Comparison of ENCODE assay signal across 9 cellular contexts in genomic region chr16:24670623-24671454, GRCh38. TPM values are rescaled to one million over a fixed set of nuclear protein-coding genes. Genes with fewer than 3 reads are reported as not detected.
DNase-seq lines count a peak whose midpoint lies in the region; ATAC-seq and TF ChIP-seq lines count a peak whose summit lies in the region.
"Had no signal": no experiment of that assay in that cellular context is flagged by ENCODE, and none has a peak within 500 bp of the region (broad histone marks: within the 10 kb centered on the region; RNA-seq: fewer than 3 reads in every experiment).

No MANE protein-coding gene starts in this region.

- H3K27me3 ChIP-seq in body of pancreas = no peaks in the 10 kb centered on the region
- no peaks in the 10 kb centered on the region for H3K27me3 ChIP-seq in smooth muscle cell (ENCODE audit: low read depth)

- no peak overlapping the region for H2AFZ ChIP-seq in smooth muscle cell (ENCODE audit: low read depth)

- no peak overlapping the region for H3K4me2 ChIP-seq in smooth muscle cell

- peak; percentile 93 for DNase-seq in EH (ENCODE audit: low read depth)
- DNase-seq in NCI-H1694 (lab: John Stamatoyannopoulos, UW) = peak; percentile 83
- peak; percentile 31 to 61 (median 59) for DNase-seq in body of pancreas
- DNase-seq in iPS-NIHi7 (ENCODE audit: extremely low spot score) = peak; percentile 44
- DNase-seq in smooth muscle cell (lab: John Stamatoyannopoulos, UW; ENCODE audit: unreplicated experiment) = no peak
- DNase-seq in activated CD4-positive, alpha-beta T cell treated with anti-CD3 and anti-CD28 coated beads for 48 hours = no peak

- peak overlapping the region; percentile 66 for H3K9ac ChIP-seq in smooth muscle cell (ENCODE audit: low read depth)

- TF ChIP-seq POLR2A in body of pancreas (IDR thresholded peaks at IDR 0.05) = no peak

- H3K27ac ChIP-seq in body of pancreas = no peak overlapping the region
- H3K27ac ChIP-seq in smooth muscle cell (ENCODE audit: low read depth) = peak overlapping the region; percentile 73

- H3K4me3 ChIP-seq in body of pancreas (no peak overlapping the region), smooth muscle cell (no peak overlapping the region)
- H3K4me3 ChIP-seq: skin epidermis had no signal

- ATAC-seq in body of pancreas = peak; percentile 58
- ATAC-seq in HG03460 (IDR thresholded peaks at IDR 0.05; ENCODE audit: unreplicated experiment) = no peak
- no peak for ATAC-seq in HG03469 (IDR thresholded peaks at IDR 0.05; ENCODE audit: unreplicated experiment)

- H3K9me3 ChIP-seq in body of pancreas (no peaks in the 10 kb centered on the region), smooth muscle cell (replicated peaks; ENCODE audit: low read depth) (no peaks in the 10 kb centered on the region)

- no peaks in the 10 kb centered on the region for H4K20me1 ChIP-seq in smooth muscle cell (ENCODE audit: low read depth)

- H3F3A ChIP-seq in smooth muscle cell (ENCODE audit: low read depth) = no peaks in the 10 kb centered on the region

- no peaks in the 10 kb centered on the region for H3K36me3 ChIP-seq in body of pancreas (replicated peaks in 1 of 2; ENCODE audit: insufficient read depth in 1 of 2, low read depth in 2 of 2)
- H3K36me3 ChIP-seq in smooth muscle cell (ENCODE audit: low read depth) = no peaks in the 10 kb centered on the region

- TF ChIP-seq CTCF in body of pancreas (IDR thresholded peaks at IDR 0.05) = no peak
- TF ChIP-seq CTCF in smooth muscle cell (IDR thresholded peaks at IDR 0.05; ENCODE audit: borderline replicate concordance, insufficient read depth, poor library complexity, severe bottlenecking) = no peak

- intact Hi-C loops in body of pancreas (cut with DNase I) = no loop called here

- H3K79me2 ChIP-seq in smooth muscle cell (ENCODE audit: low read depth) = no peaks in the 10 kb centered on the region

- WGBS in body of pancreas, 2 donors = 23 to 27% methylated on average over 21 to 22 of the region's 22 CpGs
- 53% methylated on average over 22 of the region's 22 CpGs for WGBS in smooth muscle cell (ENCODE audit: low lambda C conversion rate)

- H3K4me1 ChIP-seq in body of pancreas (peaks cover 5% of the 10 kb centered on the region), smooth muscle cell (ENCODE audit: low read depth) (no peaks in the 10 kb centered on the region)

RNA-seq across cellular contexts. Expression of gene TNRC6A, which starts 58.6 kb away (rescaled TPM):
- 10 to 100 TPM; 46.1 to 82.2 TPM for total RNA-seq in body of pancreas
- 30.3 and 35.7 TPM in 2 replicates for total RNA-seq in smooth muscle cell
- 14.6 and 26.0 TPM in 2 replicates for polyA plus RNA-seq in smooth muscle cell

Comparison
In these comparisons a context has a peak if more than half of its experiments do, and no peak if none do; other contexts are left out.
1. DNase-seq: peak in EH (single experiment), NCI-H1694 (single experiment), body of pancreas (4 of 4) and iPS-NIHi7 (single experiment); none in smooth muscle cell (single experiment) and activated CD4-positive, alpha-beta T cell treated with anti-CD3 and anti-CD28 coated beads for 48 hours (single experiment).